1 cellular context compared by ENCODE assay signal in genomic region chr6:52335576-52335975, GRCh38.
TF ChIP-seq lines count a peak whose summit lies in the region.

No MANE protein-coding gene starts in this region.

TF ChIP-seq in GM23338, 12 proteins besides CTCF, POLR2A, EP300 and RAD21 (continued from another document):
- TF ChIP-seq ETS1 (IDR thresholded peaks at IDR 0.05) (no peak), ZNF462 (CRISPR knock-in tag; IDR thresholded peaks at IDR 0.05) (no peak), REST (IDR thresholded peaks at IDR 0.05; ENCODE audit: unreplicated experiment) (no peak), NANOG (IDR thresholded peaks at IDR 0.05; ENCODE audit: borderline replicate concordance) (no peak)
